ENCODE assay signal across 25 cellular contexts in genomic region chr5:36599986-36600779, GRCh38. TPM values are rescaled to one million over a fixed set of nuclear protein-coding genes. Genes with fewer than 3 reads are reported as not detected.
A peak's percentile ranks its signal among the peaks of the same experiment; 100 is the strongest.
DNase-seq lines count a peak whose midpoint lies in the region; ATAC-seq and TF ChIP-seq lines count a peak whose summit lies in the region.
"Had no signal": no experiment of that assay in that cellular context is flagged by ENCODE, and none has a peak within 500 bp of the region (broad histone marks: within the 10 kb centered on the region; RNA-seq: fewer than 3 reads in every experiment).

No MANE protein-coding gene starts in this region.

- H3K4me1 Mint-ChIP-seq in MCF 10A (ENCODE audit: insufficient read depth, unreplicated experiment): no peaks in the 10 kb centered on the region
- H3K4me1 Mint-ChIP-seq in stimulated activated naive B cell treated with anti-CD40 and anti-IgM and Interleukin-4, amounts not matched to agents 10 μg/mL and 1 μg/mL and 100 μg/mL, for 72 hours: no peaks in the 10 kb centered on the region
- H3K4me1 Mint-ChIP-seq: naive B cell, T-helper 17 cell had no signal

- WGBS in mammary epithelial cell (ENCODE audit: low coverage, missing lambda C conversion rate): 69% methylated on average over 6 of the region's 6 CpGs

- no peaks in the 10 kb centered on the region for H3K9me3 ChIP-seq in breast epithelium
- no peaks in the 10 kb centered on the region for H3K9me3 ChIP-seq in mammary epithelial cell (replicated peaks; ENCODE audit: insufficient read depth, low read length)
- H3K9me3 ChIP-seq: HAP-1, lower lobe of right lung, thyroid gland had no signal

- dilution Hi-C loops in mammary epithelial cell (cut with HindIII; ENCODE audit: low sequenced_read_pairs): no loop called here

- CTCF ChIA-PET in MCF 10A (lab: Yijun Ruan, JAX): interaction anchor here (0.6 to 1.2 kb wide), 3 partner anchors 26 to 93 kb away, joined by 3 to 6 read pairs (median 3); no protein-coding TSS in a partner anchor
- CTCF ChIA-PET in mammary epithelial cell (lab: Charles Lee; ENCODE audit: low non-redundant PET): interaction anchor here (0.7 kb wide), 1 partner anchor 91 kb away, joined by 4 read pairs; no protein-coding TSS in a partner anchor

- H3K27me3 ChIP-seq in breast epithelium: no peaks in the 10 kb centered on the region
- no peaks in the 10 kb centered on the region for H3K27me3 ChIP-seq in mammary epithelial cell (ENCODE audit: insufficient read depth, low read length)
- H3K27me3 ChIP-seq: thyroid gland had no signal

- H4K20me1 ChIP-seq in mammary epithelial cell (ENCODE audit: insufficient read depth, low read length): no peaks in the 10 kb centered on the region

- POLR2A ChIA-PET in MCF 10A (lab: Yijun Ruan, JAX): interaction anchor here (0.7 to 1.1 kb wide), 2 partner anchors 22 to 41 kb away, joined by 3 read pairs; no protein-coding TSS in a partner anchor

- DNase-seq in MCF 10A (ENCODE audit: unreplicated experiment) (peak; percentile 61), breast epithelium (ENCODE audit: low spot score in 2 of 2) (no peak), mammary epithelial cell (peak; percentile 44), glomerular visceral epithelial cell (ENCODE audit: extremely low spot score) (peak; percentile 13), NCI-H187 treated with DMSO at 0.1 percent for 48 hours (lab: John Stamatoyannopoulos, UW) (no peak)
- DNase-seq in stimulated activated naive B cell treated with anti-CD40 and anti-IgM and Interleukin-4, amounts not matched to agents 10 μg/mL and 1 μg/mL and 100 μg/mL, for 72 hours: no peak
- DNase-seq in stimulated activated CD4-positive, alpha-beta T cell treated with anti-CD3 and anti-CD28 coated beads, Interleukin-4, amount 100 ng/mL, for 24 hours: no peak
- DNase-seq: activated CD4-positive, CD25-positive, alpha-beta regulatory T cell; CD4-positive, alpha-beta T cell; cerebellar nuclear complex; DMS79; glutamatergic neuron; lower lobe of right lung; naive B cell; NCI-H2029 treated with DMSO at 0.1 percent for 48 hours; NCI-H510A; Right ventricle myocardium superior; stimulated activated CD4-positive, alpha-beta T cell treated with anti-CD3 and anti-CD28 coated beads, Interleukin-4, amount 100 ng/mL, for 1 hour; stimulated activated CD8-positive, alpha-beta memory T cell treated with anti-CD3 and anti-CD28 coated beads, Interleukin-4, amount 100 ng/mL, for 48 hours; T-helper 17 cell; thyroid gland had no signal

- no peak overlapping the region for H3K27ac ChIP-seq in breast epithelium
- H3K27ac ChIP-seq in mammary epithelial cell (ENCODE audit: insufficient read depth, low read depth, low read length): no peak overlapping the region
- H3K27ac ChIP-seq: 22Rv1, lower lobe of right lung, skin epidermis, thyroid gland had no signal

- no peaks in the 10 kb centered on the region for H3K4me1 ChIP-seq in breast epithelium
- H3K4me1 ChIP-seq in mammary epithelial cell (ENCODE audit: insufficient read depth, low read length): no peaks in the 10 kb centered on the region
- H3K4me1 ChIP-seq: lower lobe of right lung, thyroid gland had no signal

- no peaks in the 10 kb centered on the region for H3K79me2 ChIP-seq in mammary epithelial cell (ENCODE audit: insufficient read depth, low read length)

- H2AFZ ChIP-seq in mammary epithelial cell (ENCODE audit: low read depth, low read length): no peak overlapping the region

- H3K27me3 Mint-ChIP-seq in MCF 10A (ENCODE audit: insufficient read depth, unreplicated experiment): no peaks in the 10 kb centered on the region
- peaks cover 12 to 18% of the 10 kb centered on the region in 2 donors for H3K27me3 Mint-ChIP-seq in stimulated activated naive B cell treated with anti-CD40 and anti-IgM and Interleukin-4, amounts not matched to agents 10 μg/mL and 1 μg/mL and 100 μg/mL, for 72 hours

- no peak overlapping the region for H3K4me3 Mint-ChIP-seq in MCF 10A (ENCODE audit: unreplicated experiment)
- no peak overlapping the region for H3K4me3 Mint-ChIP-seq in stimulated activated naive B cell treated with anti-CD40 and anti-IgM and Interleukin-4, amounts not matched to agents 10 μg/mL and 1 μg/mL and 100 μg/mL, for 72 hours
- H3K4me3 Mint-ChIP-seq: CD4-positive, alpha-beta T cell; naive B cell; T-helper 17 cell had no signal

- in situ Hi-C loops in mammary epithelial cell (cut with MboI; ENCODE audit: low sequenced_read_pairs in 2 of 2): no loop called here

- no peak overlapping the region for H3K4me2 ChIP-seq in mammary epithelial cell (ENCODE audit: insufficient read depth, low read depth, low read length)

- BruUV-seq in MCF 10A (replicated peaks; lab: Mats Ljungman, UMichigan) (no TSS peak), mammary epithelial cell (replicated peaks; lab: Mats Ljungman, UMichigan) (no TSS peak)

- H3K4me3 ChIP-seq in breast epithelium (no peak overlapping the region), mammary epithelial cell (replicated peaks in 1 of 3; ENCODE audit: insufficient read depth in 1 of 3, low read depth in 2 of 3, low read length in 3 of 3) (no peak overlapping the region)
- H3K4me3 ChIP-seq: HAP-1, lower lobe of right lung, skin epidermis, thyroid gland had no signal

- no peak overlapping the region for H3K9ac ChIP-seq in mammary epithelial cell (ENCODE audit: insufficient read depth, low read length)

- no peak overlapping the region for H3K27ac Mint-ChIP-seq in MCF 10A (ENCODE audit: low read depth, unreplicated experiment)
- no peak overlapping the region for H3K27ac Mint-ChIP-seq in stimulated activated naive B cell treated with anti-CD40 and anti-IgM and Interleukin-4, amounts not matched to agents 10 μg/mL and 1 μg/mL and 100 μg/mL, for 72 hours
- H3K27ac Mint-ChIP-seq: CD4-positive, alpha-beta T cell; naive B cell; T-helper 17 cell had no signal

- TF ChIP-seq CTCF in MCF 10A (IDR thresholded peaks at IDR 0.05; ENCODE audit: unreplicated experiment): no peak
- no peak for TF ChIP-seq CTCF in breast epithelium (IDR thresholded peaks at IDR 0.05)
- no peak for TF ChIP-seq CTCF in mammary epithelial cell (conservative IDR thresholded peaks at IDR 0.05 in 1 of 2, IDR thresholded peaks at IDR 0.05 in 1 of 2; ENCODE audit: extremely low read depth in 1 of 2, insufficient read depth in 1 of 2, low read depth in 1 of 2, low read length in 2 of 2)

- H3K36me3 Mint-ChIP-seq in MCF 10A (ENCODE audit: insufficient read depth, unreplicated experiment): no peaks in the 10 kb centered on the region
- no peaks in the 10 kb centered on the region for H3K36me3 Mint-ChIP-seq in stimulated activated naive B cell treated with anti-CD40 and anti-IgM and Interleukin-4, amounts not matched to agents 10 μg/mL and 1 μg/mL and 100 μg/mL, for 72 hours
- H3K36me3 Mint-ChIP-seq: naive B cell had no signal

- TF ChIP-seq POLR2A in breast epithelium (IDR thresholded peaks at IDR 0.05): no peak

- H3K36me3 ChIP-seq in breast epithelium: no peaks in the 10 kb centered on the region
- H3K36me3 ChIP-seq in mammary epithelial cell (ENCODE audit: insufficient read depth, low read length): no peaks in the 10 kb centered on the region
- H3K36me3 ChIP-seq: HAP-1, lower lobe of right lung, thyroid gland had no signal

- no peaks in the 10 kb centered on the region for H3K9me3 Mint-ChIP-seq in MCF 10A (ENCODE audit: unreplicated experiment)
- H3K9me3 Mint-ChIP-seq in stimulated activated naive B cell treated with anti-CD40 and anti-IgM and Interleukin-4, amounts not matched to agents 10 μg/mL and 1 μg/mL and 100 μg/mL, for 72 hours: peaks cover 0 to 3% of the 10 kb centered on the region in 2 donors
- H3K9me3 Mint-ChIP-seq: CD4-positive, alpha-beta T cell; naive B cell had no signal

- no peak for ATAC-seq in HG02970 (IDR thresholded peaks at IDR 0.05; ENCODE audit: low FRiP score, unreplicated experiment)
- no peak for ATAC-seq in stimulated activated naive B cell treated with anti-CD40 and anti-IgM and Interleukin-4, amounts not matched to agents 10 μg/mL and 1 μg/mL and 100 μg/mL, for 72 hours (replicated peaks)
- ATAC-seq: lower lobe of right lung, T-helper 17 cell had no signal

- intact Hi-C loops in MCF 10A (cut with micrococcal nuclease): no loop called here
- intact Hi-C loops in breast epithelium (cut with DNase I; ENCODE audit: low total_unique reads): loop anchor here (10.0 kb wide), 1 partner anchor 235 kb away; no protein-coding TSS in a partner anchor
- intact Hi-C loops in mammary epithelial cell (cut with micrococcal nuclease): loop anchor here (10.0 kb wide), 1 partner anchor 95 kb away; no protein-coding TSS in a partner anchor

RNA-seq across cellular contexts. Expression of gene SLC1A3, which starts 6.2 kb away (rescaled TPM):
- total RNA-seq in MCF 10A (2022) (5.9 and 9.6 TPM in 2 replicates), breast epithelium (100 to 1,000 TPM in 1 of 3 donors, 10 to 100 TPM in 2; 29.8 to 122 (median 87.5) TPM), mammary epithelial cell (10 to 100 TPM; 21.7 to 24.2 TPM)
- polyA plus RNA-seq in mammary epithelial cell: 14.3 TPM
- 106 TPM for polyA minus RNA-seq in mammary epithelial cell
- total RNA-seq: CD4-positive, alpha-beta T cell; T-helper 17 cell had no signal

Comparison
In these comparisons a context has a peak if more than half of its experiments do, and no peak if none do; other contexts are left out.
1. DNase-seq: peak in MCF 10A (single experiment), mammary epithelial cell (single experiment) and glomerular visceral epithelial cell (single experiment); none in breast epithelium (0 of 2), stimulated activated naive B cell treated with anti-CD40 and anti-IgM and Interleukin-4, amounts not matched to agents 10 μg/mL and 1 μg/mL and 100 μg/mL, for 72 hours (single experiment), NCI-H187 treated with DMSO at 0.1 percent for 48 hours (single experiment) and stimulated activated CD4-positive, alpha-beta T cell treated with anti-CD3 and anti-CD28 coated beads, Interleukin-4, amount 100 ng/mL, for 24 hours (single experiment).